In genomic region chr22:33274214-33274828, GRCh38 we compare ENCODE assay signal across 8 cellular contexts.
DNase-seq lines count a peak whose midpoint lies in the region; ATAC-seq, FAIRE-seq and TF ChIP-seq lines count a peak whose summit lies in the region.

No MANE protein-coding gene starts in this region.

- TF ChIP-seq POLR2A in esophagus muscularis mucosa (IDR thresholded peaks at IDR 0.05; ENCODE audit: low read depth): no peak

- no peaks in the 10 kb centered on the region for H4K20me1 ChIP-seq in SK-N-SH (ENCODE audit: insufficient read depth)
- H4K20me1 ChIP-seq in Karpas-422 (ENCODE audit: insufficient read depth, low read depth, low read length): no peaks in the 10 kb centered on the region

- no peak overlapping the region for H2AFZ ChIP-seq in SK-N-SH (ENCODE audit: low read depth)
- peak overlapping the region; percentile 79 for H2AFZ ChIP-seq in Karpas-422 (ENCODE audit: low read length)

- no peaks in the 10 kb centered on the region for H3K36me3 ChIP-seq in SK-N-SH (replicated peaks in 1 of 2; ENCODE audit: control insufficient read depth in 1 of 2, insufficient read depth in 2 of 2, low read length in 1 of 2)
- H3K36me3 ChIP-seq in Karpas-422 (ENCODE audit: insufficient read depth, low read length): no peaks in the 10 kb centered on the region
- no peaks in the 10 kb centered on the region for H3K36me3 ChIP-seq in bronchial epithelial cell (ENCODE audit: control insufficient read depth, insufficient read depth, low read length)
- peaks cover 0 to 2% of the 10 kb centered on the region in 2 donors for H3K36me3 ChIP-seq in small intestine (ENCODE audit: control insufficient read depth in 2 of 2, insufficient read depth in 2 of 2, low read length in 2 of 2)
- H3K36me3 ChIP-seq in esophagus muscularis mucosa: peaks cover 0 to 34% (median 29%) of the 10 kb centered on the region in 4 donors

- CTCF ChIA-PET in SK-N-SH (lab: Yijun Ruan, JAX): interaction anchor here (0.8 to 3.8 kb wide), 4 partner anchors 14 to 71 kb away, joined by 3 to 12 read pairs (median 4); no protein-coding TSS in a partner anchor

- TF ChIP-seq CTCF in SK-N-SH (IDR thresholded peaks at IDR 0.05): peak; percentile 29
- TF ChIP-seq CTCF in bronchial epithelial cell (IDR thresholded peaks at IDR 0.05; ENCODE audit: insufficient read depth, low read length, severe bottlenecking): peak; percentile 34
- TF ChIP-seq CTCF in esophagus muscularis mucosa (IDR thresholded peaks at IDR 0.05): peak in 1 of 3 experiments; percentile 30

- H3K4me3 ChIP-seq in SK-N-SH (ENCODE audit: low read depth in 2 of 2, low read length in 1 of 2) (no peak overlapping the region), Karpas-422 (ENCODE audit: low read length) (no peak overlapping the region), bronchial epithelial cell (ENCODE audit: low read depth, low read length) (no peak overlapping the region), small intestine (ENCODE audit: low read depth in 1 of 2, low read length in 2 of 2) (no peak overlapping the region), esophagus muscularis mucosa (no peak overlapping the region)

- no peak for ATAC-seq in SK-N-SH treated with all-trans-retinoic acid at 6 μM for 48 hours

- H3K9me2 ChIP-seq in SK-N-SH (no peaks in the 10 kb centered on the region), Karpas-422 (replicated peaks; ENCODE audit: insufficient read depth, low read length) (no peaks in the 10 kb centered on the region)

- TF ChIP-seq EP300 in SK-N-SH (IDR thresholded peaks at IDR 0.05; ENCODE audit: borderline replicate concordance in 1 of 2, low read depth in 1 of 2, low read length in 1 of 2) (no peak), esophagus muscularis mucosa (IDR thresholded peaks at IDR 0.05) (no peak)

- no peak overlapping the region for H3K27ac ChIP-seq in SK-N-SH (ENCODE audit: low read depth in 2 of 2, low read length in 1 of 2)
- H3K27ac ChIP-seq in Karpas-422 (ENCODE audit: low read length): no peak overlapping the region
- H3K27ac ChIP-seq in small intestine (ENCODE audit: low read depth in 1 of 2, low read length in 1 of 2): no peak overlapping the region
- H3K27ac ChIP-seq in esophagus muscularis mucosa (replicated peaks in 1 of 4): no peak overlapping the region

- TF ChIP-seq RAD21 in SK-N-SH (IDR thresholded peaks at IDR 0.05; ENCODE audit: low read length): no peak

- no peak for FAIRE-seq in bronchial epithelial cell (lab: Jason Lieb, UNC)
- no peak for FAIRE-seq in small intestine (lab: Jason Lieb, UNC)

- no peak overlapping the region for H3K9ac ChIP-seq in SK-N-SH
- no peak overlapping the region for H3K9ac ChIP-seq in Karpas-422 (ENCODE audit: low read length)

- H3K9me3 ChIP-seq in SK-N-SH (no peaks in the 10 kb centered on the region), Karpas-422 (ENCODE audit: low read length) (no peaks in the 10 kb centered on the region), small intestine (ENCODE audit: control insufficient read depth, low read depth) (no peaks in the 10 kb centered on the region), esophagus muscularis mucosa (no peaks in the 10 kb centered on the region)

- no peak overlapping the region for H3K4me2 ChIP-seq in SK-N-SH
- no peak overlapping the region for H3K4me2 ChIP-seq in Karpas-422 (ENCODE audit: low read depth, low read length, poor library complexity, severe bottlenecking)

- intact Hi-C loops in esophagus muscularis mucosa (cut with DNase I): no loop called here

- no peaks in the 10 kb centered on the region for H3K79me2 ChIP-seq in SK-N-SH (ENCODE audit: insufficient read depth)
- H3K79me2 ChIP-seq in Karpas-422 (ENCODE audit: low read length): no peaks in the 10 kb centered on the region

- H3K4me1 ChIP-seq in SK-N-SH (ENCODE audit: control insufficient read depth in 1 of 2, insufficient read depth in 2 of 2, low read depth in 1 of 2, low read length in 1 of 2) (peaks cover 0 to 6% of the 10 kb centered on the region in 2 experiments; a peak in 1 of 4 replicates), Karpas-422 (ENCODE audit: low read length) (peaks cover 56% of the 10 kb centered on the region), small intestine (ENCODE audit: control insufficient read depth in 2 of 2, insufficient read depth in 1 of 2, low read depth in 1 of 2, low read length in 1 of 2) (no peaks in the 10 kb centered on the region), esophagus muscularis mucosa (peaks cover 7 to 18% (median 13%) of the 10 kb centered on the region in 4 donors)

- DNase-seq in SK-N-SH: no peak
- peak; percentile 92 for DNase-seq in Karpas-422
- no peak for DNase-seq in bronchial epithelial cell (ENCODE audit: low read depth)
- peak; percentile 5 for DNase-seq in small intestine
- DNase-seq in NCI-H524 treated with DMSO at 0.1 percent for 48 hours (lab: John Stamatoyannopoulos, UW): no peak
- no peak for DNase-seq in stimulated activated naive CD4-positive, alpha-beta T cell (lab: John Stamatoyannopoulos, UW)
- no peak for DNase-seq in esophagus muscularis mucosa (ENCODE audit: extremely low spot score)

- 80% methylated on average over 15 of the region's 15 CpGs for WGBS in SK-N-SH (ENCODE audit: low lambda C conversion rate)
- WGBS in small intestine, 3 donors: 91 to 96% (median 93%) methylated on average over 15 of the region's 15 CpGs
- WGBS in esophagus muscularis mucosa: 95% methylated on average over 15 of the region's 15 CpGs

- no peaks in the 10 kb centered on the region for H3K27me3 ChIP-seq in SK-N-SH (ENCODE audit: insufficient read depth)
- no peaks in the 10 kb centered on the region for H3K27me3 ChIP-seq in Karpas-422 (ENCODE audit: low read length)
- no peaks in the 10 kb centered on the region for H3K27me3 ChIP-seq in bronchial epithelial cell (ENCODE audit: control insufficient read depth, insufficient read depth, low read length)
- H3K27me3 ChIP-seq in small intestine (ENCODE audit: control insufficient read depth in 2 of 2, insufficient read depth in 2 of 2, low read length in 2 of 2): no peaks in the 10 kb centered on the region
- no peaks in the 10 kb centered on the region for H3K27me3 ChIP-seq in esophagus muscularis mucosa

- H3F3A ChIP-seq in SK-N-SH (replicated peaks; ENCODE audit: insufficient read depth): no peaks in the 10 kb centered on the region

- POLR2A ChIA-PET in SK-N-SH (lab: Yijun Ruan, JAX): no interaction called here

TF ChIP-seq in SK-N-SH, 30 proteins besides CTCF, POLR2A, EP300 and RAD21 (continues in another document):
- no peak for TF ChIP-seq TAF1 (IDR thresholded peaks at IDR 0.05; ENCODE audit: borderline replicate concordance, low read depth, low read length)
- TF ChIP-seq FOXM1 (IDR thresholded peaks at IDR 0.05; ENCODE audit: low read depth): no peak
- TF ChIP-seq GATA2 (CRISPR knock-in tag; IDR thresholded peaks at IDR 0.05): no peak
- no peak for TF ChIP-seq CHD2 (IDR thresholded peaks at IDR 0.05; ENCODE audit: low read length, partially characterized antibody)
- TF ChIP-seq FOSL2 (IDR thresholded peaks at IDR 0.05; ENCODE audit: borderline replicate concordance, low read depth): no peak
- no peak for TF ChIP-seq GABPA (IDR thresholded peaks at IDR 0.05; ENCODE audit: low read depth)
- TF ChIP-seq RFX5 (IDR thresholded peaks at IDR 0.05; ENCODE audit: low read length): no peak
- TF ChIP-seq TCF12 (IDR thresholded peaks at IDR 0.05): no peak
- no peak for TF ChIP-seq YY1 (IDR thresholded peaks at IDR 0.05; ENCODE audit: low read depth)
- TF ChIP-seq IRF3 (IDR thresholded peaks at IDR 0.05; ENCODE audit: low read depth, low read length): no peak

TF ChIP-seq in SK-N-SH treated with all-trans-retinoic acid at 6 μM for 48 hours, 23 proteins besides CTCF, POLR2A, EP300 and RAD21 (continues in another document):
- no peak for TF ChIP-seq CSRNP3 (CRISPR knock-in tag; IDR thresholded peaks at IDR 0.05)
- TF ChIP-seq SNAI2 (CRISPR knock-in tag; IDR thresholded peaks at IDR 0.05): no peak
- no peak for TF ChIP-seq RARB (CRISPR knock-in tag; IDR thresholded peaks at IDR 0.05)
- TF ChIP-seq ZFP30 (CRISPR knock-in tag; IDR thresholded peaks at IDR 0.05): no peak
- TF ChIP-seq, protein P1, sequence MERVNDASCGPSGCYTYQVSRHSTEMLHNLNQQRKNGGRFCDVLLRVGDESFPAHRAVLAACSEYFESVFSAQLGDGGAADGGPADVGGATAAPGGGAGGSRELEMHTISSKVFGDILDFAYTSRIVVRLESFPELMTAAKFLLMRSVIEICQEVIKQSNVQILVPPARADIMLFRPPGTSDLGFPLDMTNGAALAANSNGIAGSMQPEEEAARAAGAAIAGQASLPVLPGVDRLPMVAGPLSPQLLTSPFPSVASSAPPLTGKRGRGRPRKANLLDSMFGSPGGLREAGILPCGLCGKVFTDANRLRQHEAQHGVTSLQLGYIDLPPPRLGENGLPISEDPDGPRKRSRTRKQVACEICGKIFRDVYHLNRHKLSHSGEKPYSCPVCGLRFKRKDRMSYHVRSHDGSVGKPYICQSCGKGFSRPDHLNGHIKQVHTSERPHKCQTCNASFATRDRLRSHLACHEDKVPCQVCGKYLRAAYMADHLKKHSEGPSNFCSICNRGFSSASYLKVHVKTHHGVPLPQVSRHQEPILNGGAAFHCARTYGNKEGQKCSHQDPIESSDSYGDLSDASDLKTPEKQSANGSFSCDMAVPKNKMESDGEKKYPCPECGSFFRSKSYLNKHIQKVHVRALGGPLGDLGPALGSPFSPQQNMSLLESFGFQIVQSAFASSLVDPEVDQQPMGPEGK (CRISPR knock-in tag; IDR thresholded peaks at IDR 0.05; ENCODE audit: borderline replicate concordance): no peak
- TF ChIP-seq BACH2 (CRISPR knock-in tag; IDR thresholded peaks at IDR 0.05; ENCODE audit: borderline replicate concordance): no peak
- TF ChIP-seq ZNF8 (CRISPR knock-in tag; IDR thresholded peaks at IDR 0.05): no peak

Comparison
In these comparisons a context has a peak if more than half of its experiments do, and no peak if none do; other contexts are left out.
1. DNase-seq: peak in Karpas-422 (single experiment) and small intestine (single experiment); none in SK-N-SH (single experiment), bronchial epithelial cell (single experiment), NCI-H524 treated with DMSO at 0.1 percent for 48 hours (single experiment), stimulated activated naive CD4-positive, alpha-beta T cell (0 of 6) and esophagus muscularis mucosa (single experiment).